In the genomic region with DNA sequence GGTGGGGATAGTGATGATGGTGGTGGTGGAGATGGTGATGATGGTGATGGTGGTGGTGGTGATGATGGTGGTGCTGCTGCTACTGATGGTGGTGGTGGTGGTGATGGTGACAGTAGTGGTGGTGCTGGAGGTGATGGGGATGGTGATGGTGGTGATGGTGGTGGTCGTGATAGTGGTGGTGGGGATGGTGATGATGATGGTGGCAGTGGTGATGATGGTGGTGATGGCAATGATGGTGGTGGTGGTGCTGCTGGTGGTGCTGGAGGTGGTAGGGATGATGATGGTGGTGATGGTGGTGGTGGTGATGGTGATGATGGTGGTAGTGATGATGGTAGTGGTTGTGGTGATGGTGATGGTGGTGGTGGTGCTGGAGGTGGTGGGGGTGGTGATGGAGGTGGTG, we compare ENCODE assay signal across 1 cellular context.
TF ChIP-seq lines count a peak whose summit lies in the region.

No MANE protein-coding gene starts in this region.

TF ChIP-seq in H1, 55 proteins besides CTCF, POLR2A, EP300 and RAD21:
- TF ChIP-seq CEBPB (IDR thresholded peaks at IDR 0.05; ENCODE audit: low read depth, low read length) (no peak), ATF2 (IDR thresholded peaks at IDR 0.05; ENCODE audit: low read length) (no peak), SIRT6 (IDR thresholded peaks at IDR 0.05; ENCODE audit: low read length) (no peak), SIN3A (conservative IDR thresholded peaks at IDR 0.05 in 1 of 2, IDR thresholded peaks at IDR 0.05 in 1 of 2; ENCODE audit: low read depth in 1 of 2, low read length in 2 of 2) (no peak), RFX5 (IDR thresholded peaks at IDR 0.05; ENCODE audit: borderline replicate concordance, low read depth, low read length) (no peak), KDM1A (IDR thresholded peaks at IDR 0.05; ENCODE audit: borderline replicate concordance, low read length) (no peak), SP2 (IDR thresholded peaks at IDR 0.05; ENCODE audit: low read length) (no peak), KDM4A (IDR thresholded peaks at IDR 0.05; ENCODE audit: low read depth, low read length, severe bottlenecking) (no peak)
- TF ChIP-seq, protein P1, sequence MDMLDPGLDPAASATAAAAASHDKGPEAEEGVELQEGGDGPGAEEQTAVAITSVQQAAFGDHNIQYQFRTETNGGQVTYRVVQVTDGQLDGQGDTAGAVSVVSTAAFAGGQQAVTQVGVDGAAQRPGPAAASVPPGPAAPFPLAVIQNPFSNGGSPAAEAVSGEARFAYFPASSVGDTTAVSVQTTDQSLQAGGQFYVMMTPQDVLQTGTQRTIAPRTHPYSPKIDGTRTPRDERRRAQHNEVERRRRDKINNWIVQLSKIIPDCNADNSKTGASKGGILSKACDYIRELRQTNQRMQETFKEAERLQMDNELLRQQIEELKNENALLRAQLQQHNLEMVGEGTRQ (IDR thresholded peaks at IDR 0.05; ENCODE audit: low read length): no peak
- TF ChIP-seq, protein P2, sequence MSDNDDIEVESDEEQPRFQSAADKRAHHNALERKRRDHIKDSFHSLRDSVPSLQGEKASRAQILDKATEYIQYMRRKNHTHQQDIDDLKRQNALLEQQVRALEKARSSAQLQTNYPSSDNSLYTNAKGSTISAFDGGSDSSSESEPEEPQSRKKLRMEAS (IDR thresholded peaks at IDR 0.05): no peak
